In genomic region chr6:18489335-18489734, GRCh38 we compare ENCODE assay signal across 19 cellular contexts.
DNase-seq lines count a peak whose midpoint lies in the region; ATAC-seq, FAIRE-seq and TF ChIP-seq lines count a peak whose summit lies in the region.
"Had no signal": no experiment of that assay in that cellular context is flagged by ENCODE, and none has a peak within 500 bp of the region (broad histone marks: within the 10 kb centered on the region; RNA-seq: fewer than 3 reads in every experiment).

No MANE protein-coding gene starts in this region.

- DNase-seq in SJSA1 (ENCODE audit: low read depth in 1 of 2, low spot score in 2 of 2) (no peak), GM12878 (ENCODE audit: low read depth, low spot score) (no peak), esophagus squamous epithelium (lab: John Stamatoyannopoulos, UW) (no peak), smooth muscle cell (lab: John Stamatoyannopoulos, UW; ENCODE audit: unreplicated experiment) (no peak), NCI-H2107 treated with DMSO at 0.1 percent for 48 hours (lab: John Stamatoyannopoulos, UW; ENCODE audit: unreplicated experiment) (no peak), prostate gland (ENCODE audit: low spot score) (no peak), AG20443 (ENCODE audit: low spot score) (no peak), gastrocnemius medialis (no peak)
- DNase-seq: AML-193; Caco-2; CD4-positive, alpha-beta T cell had no signal

- BruUV-seq in GM12878 (replicated peaks; lab: Mats Ljungman, UMichigan), result no TSS peak

- no peak for TF ChIP-seq POLR2A in GM12878 (IDR thresholded peaks at IDR 0.05; ENCODE audit: low read depth, low read length)
- no peak for TF ChIP-seq POLR2A in esophagus squamous epithelium (IDR thresholded peaks at IDR 0.05)
- TF ChIP-seq POLR2A in prostate gland (IDR thresholded peaks at IDR 0.05), result no peak
- TF ChIP-seq POLR2A in gastrocnemius medialis (IDR thresholded peaks at IDR 0.05), result no peak

- no peak overlapping the region for H2AFZ ChIP-seq in GM12878 (ENCODE audit: control insufficient read depth, low read depth, low read length)
- H2AFZ ChIP-seq in smooth muscle cell (ENCODE audit: low read depth), result no peak overlapping the region

- H3K27ac ChIP-seq in SJSA1 (peak overlapping the region; percentile 84), GM12878 (ENCODE audit: control insufficient read depth, insufficient read depth) (no peak overlapping the region), esophagus squamous epithelium (peak overlapping the region in 3 of 4 donors; percentile 2 to 77 (median 50)), smooth muscle cell (ENCODE audit: low read depth) (peak overlapping the region; percentile 73), prostate gland (no peak overlapping the region), gastrocnemius medialis (no peak overlapping the region)
- H3K27ac ChIP-seq: C4-2B, GM23248 had no signal

- WGBS in GM12878 (ENCODE audit: insufficient coverage, insufficient replicate concordance, low lambda C conversion rate, missing lambda C conversion rate), result 56% methylated on average over 4 of the region's 4 CpGs
- 72 to 84% methylated on average over 4 of the region's 4 CpGs for WGBS in esophagus squamous epithelium, 2 donors
- 84% methylated on average over 4 of the region's 4 CpGs for WGBS in smooth muscle cell (ENCODE audit: low lambda C conversion rate)
- 73% methylated on average over 4 of the region's 4 CpGs for WGBS in prostate gland

- ATAC-seq in GM12878 (no peak), gastrocnemius medialis (no peak)

- H3K36me3 ChIP-seq in SJSA1 (no peaks in the 10 kb centered on the region), GM12878 (ENCODE audit: control insufficient read depth in 2 of 2, insufficient read depth in 2 of 2, low read length in 1 of 2) (no peaks in the 10 kb centered on the region), esophagus squamous epithelium (no peaks in the 10 kb centered on the region), smooth muscle cell (ENCODE audit: low read depth) (no peaks in the 10 kb centered on the region), prostate gland (no peaks in the 10 kb centered on the region), gastrocnemius medialis (no peaks in the 10 kb centered on the region)
- H3K36me3 ChIP-seq: HAP-1 had no signal

- no peak overlapping the region for H3K4me3 ChIP-seq in SJSA1
- H3K4me3 ChIP-seq in GM12878, result no peak overlapping the region
- H3K4me3 ChIP-seq in esophagus squamous epithelium, result no peak overlapping the region
- H3K4me3 ChIP-seq in smooth muscle cell, result no peak overlapping the region
- H3K4me3 ChIP-seq in prostate gland, result no peak overlapping the region
- no peak overlapping the region for H3K4me3 ChIP-seq in gastrocnemius medialis
- H3K4me3 ChIP-seq: GM23248, HAP-1 had no signal

- TF ChIP-seq RAD21 in GM12878 (IDR thresholded peaks at IDR 0.05; ENCODE audit: insufficient read depth, low read depth, low read length), result no peak

- intact Hi-C loops in GM12878 (cut with micrococcal nuclease; ENCODE audit: unreplicated experiment) (loop anchor here (5.0 kb wide), 1 partner anchor 87 kb away; no protein-coding TSS in a partner anchor), esophagus squamous epithelium (cut with DNase I) (no loop called here), prostate gland (cut with DNase I) (no loop called here), gastrocnemius medialis (cut with DNase I; ENCODE audit: low total_unique reads) (no loop called here)

- peaks cover 60% of the 10 kb centered on the region for H3K4me1 ChIP-seq in SJSA1 (replicated peaks)
- no peaks in the 10 kb centered on the region for H3K4me1 ChIP-seq in GM12878 (ENCODE audit: control insufficient read depth, insufficient read depth, low read length)
- peaks cover 11 to 69% (median 14%) of the 10 kb centered on the region in 3 donors for H3K4me1 ChIP-seq in esophagus squamous epithelium
- no peaks in the 10 kb centered on the region for H3K4me1 ChIP-seq in smooth muscle cell (ENCODE audit: low read depth)
- peaks cover 3% of the 10 kb centered on the region for H3K4me1 ChIP-seq in prostate gland (replicated peaks)
- peaks cover 0 to 4% of the 10 kb centered on the region in 2 donors for H3K4me1 ChIP-seq in gastrocnemius medialis
- H3K4me1 ChIP-seq: Caco-2 had no signal

- H4K20me1 ChIP-seq in GM12878 (ENCODE audit: control insufficient read depth, insufficient read depth), result no peaks in the 10 kb centered on the region
- H4K20me1 ChIP-seq in smooth muscle cell (ENCODE audit: low read depth), result no peaks in the 10 kb centered on the region

- in situ Hi-C loops in GM12878 (cut with MboI) (no loop called here), gastrocnemius medialis (cut with MboI; ENCODE audit: low sequenced_read_pairs in 4 of 4) (no loop called here)

- SMC1A ChIA-PET in GM12878 (lab: Charles Lee; ENCODE audit: uncharacterized antibody, unreplicated experiment), result interaction anchor here (0.8 to 1.0 kb wide), 2 partner anchors 14 kb away, joined by 3 to 6 read pairs; no protein-coding TSS in a partner anchor

- H3K4me2 ChIP-seq in GM12878 (ENCODE audit: control insufficient read depth, insufficient read depth) (no peak overlapping the region), smooth muscle cell (no peak overlapping the region)

- no peak for TF ChIP-seq CTCF in GM12878 (IDR thresholded peaks at IDR 0.05 in 2 of 3, conservative IDR thresholded peaks at IDR 0.05 in 1 of 3; ENCODE audit: control insufficient read depth in 2 of 3, extremely low read depth in 1 of 3, insufficient read depth in 1 of 3, low read depth in 3 of 3, low read length in 3 of 3)
- no peak for TF ChIP-seq CTCF in esophagus squamous epithelium (IDR thresholded peaks at IDR 0.05)
- no peak for TF ChIP-seq CTCF in smooth muscle cell (IDR thresholded peaks at IDR 0.05; ENCODE audit: borderline replicate concordance, insufficient read depth, poor library complexity, severe bottlenecking)
- no peak for TF ChIP-seq CTCF in prostate gland (IDR thresholded peaks at IDR 0.05)
- TF ChIP-seq CTCF in gastrocnemius medialis (IDR thresholded peaks at IDR 0.05 in 4 of 5, conservative IDR thresholded peaks at IDR 0.05 in 1 of 5), result no peak

- H3K27me3 ChIP-seq in SJSA1 (replicated peaks) (no peaks in the 10 kb centered on the region), GM12878 (replicated peaks in 1 of 2; ENCODE audit: control insufficient read depth in 2 of 2, insufficient read depth in 2 of 2, low read length in 1 of 2) (no peaks in the 10 kb centered on the region), esophagus squamous epithelium (no peaks in the 10 kb centered on the region), smooth muscle cell (ENCODE audit: low read depth) (no peaks in the 10 kb centered on the region), prostate gland (replicated peaks; ENCODE audit: insufficient read depth) (no peaks in the 10 kb centered on the region), gastrocnemius medialis (no peaks in the 10 kb centered on the region)

- RAD21 ChIA-PET in GM12878 (lab: Charles Lee; ENCODE audit: unreplicated experiment), result interaction anchor here (2.0 kb wide), 1 partner anchor 12 kb away, joined by 8 read pairs; no protein-coding TSS in a partner anchor

- POLR2A ChIA-PET in GM12878 (lab: Charles Lee), result interaction anchor here (1.2 kb wide), 1 partner anchor 143 kb away, joined by 4 read pairs; no protein-coding TSS in a partner anchor

- H3K9ac ChIP-seq in GM12878 (ENCODE audit: control insufficient read depth, insufficient read depth, low read length) (no peak overlapping the region), smooth muscle cell (ENCODE audit: low read depth) (no peak overlapping the region)
- H3K9ac ChIP-seq: GM23248 had no signal

- H3K9me3 ChIP-seq in SJSA1 (replicated peaks), result no peaks in the 10 kb centered on the region
- H3K9me3 ChIP-seq in GM12878 (replicated peaks; ENCODE audit: control insufficient read depth, insufficient read depth, low read length), result no peaks in the 10 kb centered on the region
- no peaks in the 10 kb centered on the region for H3K9me3 ChIP-seq in esophagus squamous epithelium
- H3K9me3 ChIP-seq in smooth muscle cell (replicated peaks; ENCODE audit: low read depth), result no peaks in the 10 kb centered on the region
- H3K9me3 ChIP-seq in prostate gland, result no peaks in the 10 kb centered on the region
- no peaks in the 10 kb centered on the region for H3K9me3 ChIP-seq in gastrocnemius medialis
- H3K9me3 ChIP-seq: Caco-2, HAP-1 had no signal

- TF ChIP-seq EP300 in GM12878 (IDR thresholded peaks at IDR 0.05; ENCODE audit: borderline replicate concordance in 1 of 2, control insufficient read depth in 1 of 2, low read depth in 2 of 2, low read length in 2 of 2), result no peak

- no peaks in the 10 kb centered on the region for H3K79me2 ChIP-seq in GM12878 (ENCODE audit: control insufficient read depth, insufficient read depth, low read length)
- no peaks in the 10 kb centered on the region for H3K79me2 ChIP-seq in smooth muscle cell (ENCODE audit: low read depth)

- CTCF ChIA-PET in GM12878 (lab: Yijun Ruan, JAX), result interaction anchor here (0.7 to 1.4 kb wide), 2 partner anchors 14 to 656 kb away, joined by 3 to 5 read pairs; no protein-coding TSS in a partner anchor

- FAIRE-seq in GM12878 (lab: Jason Lieb, UNC), result no peak
- FAIRE-seq: A204.1, D721Med, G401.6, GM12892, GM18507 had no signal

- H3F3A ChIP-seq in smooth muscle cell (ENCODE audit: low read depth), result no peaks in the 10 kb centered on the region

TF ChIP-seq in GM12878, 131 proteins besides CTCF, POLR2A, EP300 and RAD21 (continues in another document):
- no peak for TF ChIP-seq RAD51 (IDR thresholded peaks at IDR 0.05)
- no peak for TF ChIP-seq SMC3 (IDR thresholded peaks at IDR 0.05; ENCODE audit: borderline replicate concordance, low read length)

Comparison
In these comparisons a context has a peak if more than half of its experiments do, and no peak if none do; other contexts are left out.
1. H3K27ac ChIP-seq: peak in SJSA1 (single experiment), esophagus squamous epithelium (3 of 4) and smooth muscle cell (single experiment); none in GM12878 (single experiment), prostate gland (0 of 2) and gastrocnemius medialis (0 of 4).